Comparison of ENCODE assay signal across 26 cellular contexts in genomic region chr5:43051668-43052067, GRCh38. TPM values are rescaled to one million over a fixed set of nuclear protein-coding genes. Genes with fewer than 3 reads are reported as not detected.
"Had no signal": no experiment of that assay in that cellular context is flagged by ENCODE, and none has a peak within 500 bp of the region (broad histone marks: within the 10 kb centered on the region; RNA-seq: fewer than 3 reads in every experiment).

No MANE protein-coding gene starts in this region.

- H3K36me3 ChIP-seq: ovary, right atrium auricular region, right lobe of liver, uterus had no signal

- H3K4me3 Mint-ChIP-seq: immature natural killer cell; mesothelial cell of epicardium; naive B cell; natural killer cell treated with Interleukin-12 subunit alpha and Interleukin-12 subunit beta and Interleukin-15 and Interleukin-18, amount 100 ng/mL, for 72 hours; stimulated activated naive CD8-positive, alpha-beta T cell treated with anti-CD3 and anti-CD28 coated beads, Interleukin-15, amount 100 ng/mL, for 72 hours; type B pancreatic cell had no signal

- H3K4me1 ChIP-seq: left ventricle myocardium inferior, right atrium auricular region, right lobe of liver, tibial nerve, uterus had no signal

- H3K27ac ChIP-seq: left ventricle myocardium inferior, ovary, right atrium auricular region, right lobe of liver, tibial nerve, uterus had no signal

- H3K9me3 ChIP-seq: left ventricle myocardium inferior, ovary, right atrium auricular region, right lobe of liver, tibial nerve, uterus had no signal

- H3K27ac Mint-ChIP-seq: progenitor cell of endocrine pancreas; stimulated activated naive CD8-positive, alpha-beta T cell treated with anti-CD3 and anti-CD28 coated beads, Interleukin-15, amount 100 ng/mL, for 72 hours; type B pancreatic cell had no signal

- H3K27me3 Mint-ChIP-seq: naive B cell; natural killer cell treated with Interleukin-12 subunit alpha and Interleukin-12 subunit beta and Interleukin-15 and Interleukin-18, amount 100 ng/mL, for 72 hours; stimulated activated naive CD8-positive, alpha-beta T cell treated with anti-CD3 and anti-CD28 coated beads, Interleukin-15, amount 100 ng/mL, for 72 hours had no signal

- H3K9me3 Mint-ChIP-seq: type B pancreatic cell had no signal

- ATAC-seq: right lobe of liver; stimulated activated naive CD8-positive, alpha-beta T cell treated with anti-CD3 and anti-CD28 coated beads, Interleukin-15, amount 100 ng/mL, for 72 hours had no signal

- H3K4me2 ChIP-seq: smooth muscle cell had no signal

- H3K4me3 ChIP-seq: left ventricle myocardium inferior, lung, ovary, right atrium auricular region, right lobe of liver, smooth muscle cell, tibial nerve, uterus had no signal

- H3K36me3 Mint-ChIP-seq: type B pancreatic cell had no signal

- FAIRE-seq: islet of Langerhans, kidney had no signal

- H3K27me3 ChIP-seq: ovary, right atrium auricular region, right lobe of liver, tibial nerve, uterus had no signal

- DNase-seq: hypothalamus; immature natural killer cell; kidney; left ventricle myocardium inferior; mesendoderm; naive B cell; ovary; right lobe of liver; stimulated activated CD4-positive, alpha-beta T cell treated with anti-CD3 and anti-CD28 coated beads, Interleukin-1b, Interleukin-23, amount 100 ng/mL, for 48 hours; stimulated activated CD4-positive, alpha-beta T cell treated with anti-CD3 and anti-CD28 coated beads, Interleukin-2, amount 100 ng/mL, for 48 hours; stimulated activated CD4-positive, alpha-beta T cell treated with anti-CD3 and anti-CD28 coated beads, Interleukin-4, amount 100 ng/mL, for 4 hours; stimulated activated CD8-positive, alpha-beta memory T cell treated with anti-CD3 and anti-CD28 coated beads, Interleukin-4, amount 100 ng/mL, for 48 hours; stimulated activated naive CD4-positive, alpha-beta T cell treated with Interleukin-2 at 50 U/mL for 16 hours; stimulated activated naive CD8-positive, alpha-beta T cell treated with anti-CD3 and anti-CD28 coated beads, Interleukin-15, amount 100 ng/mL, for 72 hours; substantia nigra; uterus had no signal

RNA-seq across cellular contexts. Expression of gene ANXA2R, which starts 11.5 kb away (rescaled TPM):
- polyA plus RNA-seq: neural cell had no signal
